Comparison of ENCODE assay signal across 9 cellular contexts in genomic region chr1:3610165-3610822, GRCh38. TPM values are rescaled to one million over a fixed set of nuclear protein-coding genes. Genes with fewer than 3 reads are reported as not detected.
A peak's percentile ranks its signal among the peaks of the same experiment; 100 is the strongest.
DNase-seq lines count a peak whose midpoint lies in the region; ATAC-seq and TF ChIP-seq lines count a peak whose summit lies in the region.
"Had no signal": no experiment of that assay in that cellular context is flagged by ENCODE, and none has a peak within 500 bp of the region (broad histone marks: within the 10 kb centered on the region; RNA-seq: fewer than 3 reads in every experiment).

No MANE protein-coding gene starts in this region.

- no peak for TF ChIP-seq CTCF in CD8-positive, alpha-beta T cell (IDR thresholded peaks at IDR 0.05)
- TF ChIP-seq CTCF in GM13977 (IDR thresholded peaks at IDR 0.05; ENCODE audit: extremely low read depth, insufficient read depth, missing control alignments), result no peak

- peaks cover 2% of the 10 kb centered on the region for H3K27me3 ChIP-seq in CD8-positive, alpha-beta T cell (ENCODE audit: insufficient read depth, low read length)
- peaks cover 14% of the 10 kb centered on the region for H3K27me3 ChIP-seq in HUES48 (ENCODE audit: control insufficient read depth, insufficient read depth, low read length)
- H3K27me3 ChIP-seq in adipocyte (replicated peaks; ENCODE audit: control insufficient read depth, insufficient read depth, low read length), result peaks cover 70% of the 10 kb centered on the region

- H3K36me3 Mint-ChIP-seq in CD8-positive, alpha-beta T cell, result no peaks in the 10 kb centered on the region
- H3K36me3 Mint-ChIP-seq in naive thymus-derived CD8-positive, alpha-beta T cell, result no peaks in the 10 kb centered on the region

- peaks cover 7% of the 10 kb centered on the region for H3K4me1 Mint-ChIP-seq in CD8-positive, alpha-beta T cell (ENCODE audit: low read depth)
- H3K4me1 Mint-ChIP-seq in naive thymus-derived CD8-positive, alpha-beta T cell, result peaks cover 10 to 24% (median 16%) of the 10 kb centered on the region in 4 donors

- no peak overlapping the region for H3K9ac ChIP-seq in HUES48 (ENCODE audit: low read depth, low read length)
- no peak overlapping the region for H3K9ac ChIP-seq in adipocyte (ENCODE audit: low read length)

- CTCF ChIA-PET in CD8-positive, alpha-beta T cell (lab: Charles Lee), result interaction anchor here (1.1 kb wide), 1 partner anchor 8 kb away, joined by 4 read pairs; no protein-coding TSS in a partner anchor

- no peaks in the 10 kb centered on the region for H3K9me3 Mint-ChIP-seq in CD8-positive, alpha-beta T cell
- peaks cover 0 to 1% (median 0%) of the 10 kb centered on the region in 9 donors for H3K9me3 Mint-ChIP-seq in naive thymus-derived CD8-positive, alpha-beta T cell

- peak overlapping the region; percentile 35 for H3K4me3 ChIP-seq in CD8-positive, alpha-beta T cell (ENCODE audit: low read depth, low read length)
- peak overlapping the region; percentile 80 for H3K4me3 ChIP-seq in HUES48 (ENCODE audit: low read depth, low read length)
- H3K4me3 ChIP-seq in adipocyte (ENCODE audit: low read length), result no peak overlapping the region

- no peak overlapping the region for H3K27ac ChIP-seq in CD8-positive, alpha-beta T cell (ENCODE audit: low read depth, low read length)
- no peak overlapping the region for H3K27ac ChIP-seq in HUES48 (ENCODE audit: low read depth, low read length)

- H3K27me3 Mint-ChIP-seq in CD8-positive, alpha-beta T cell (ENCODE audit: low read depth), result peaks cover 9% of the 10 kb centered on the region
- H3K27me3 Mint-ChIP-seq in naive thymus-derived CD8-positive, alpha-beta T cell, result peaks cover 0 to 19% (median 3%) of the 10 kb centered on the region in 5 donors

- in situ Hi-C loops in GM13977 (cut with MboI; ENCODE audit: low pct_unique_long_range_greater_than_20kb, low sequenced_read_pairs, unreplicated experiment), result no loop called here

- no peaks in the 10 kb centered on the region for H3K36me3 ChIP-seq in CD8-positive, alpha-beta T cell (ENCODE audit: insufficient read depth, low read length)
- no peaks in the 10 kb centered on the region for H3K36me3 ChIP-seq in HUES48 (ENCODE audit: control insufficient read depth, insufficient read depth, low read length)
- no peaks in the 10 kb centered on the region for H3K36me3 ChIP-seq in adipocyte (ENCODE audit: control insufficient read depth, insufficient read depth, low read length, severe bottlenecking)

- no peaks in the 10 kb centered on the region for H3K9me3 ChIP-seq in CD8-positive, alpha-beta T cell (ENCODE audit: low read length)
- H3K9me3 ChIP-seq in HUES48 (ENCODE audit: control insufficient read depth, insufficient read depth, low read length), result no peaks in the 10 kb centered on the region
- no peaks in the 10 kb centered on the region for H3K9me3 ChIP-seq in adipocyte (ENCODE audit: control insufficient read depth, low read length)

- POLR2A ChIA-PET in CD8-positive, alpha-beta T cell (lab: Charles Lee), result no interaction called here
- POLR2A ChIA-PET in naive thymus-derived CD8-positive, alpha-beta T cell (lab: Charles Lee), result no interaction called here

- no peak for ATAC-seq in CD8-positive, alpha-beta T cell
- ATAC-seq in naive thymus-derived CD8-positive, alpha-beta T cell, result no peak
- no peak for ATAC-seq in GM19035 (IDR thresholded peaks at IDR 0.05; ENCODE audit: unreplicated experiment)

- H3K4me3 Mint-ChIP-seq in CD8-positive, alpha-beta T cell, result peak overlapping the region; percentile 69
- peak overlapping the region; percentile 41 to 87 (median 72) for H3K4me3 Mint-ChIP-seq in naive thymus-derived CD8-positive, alpha-beta T cell

- no peak for DNase-seq in CD8-positive, alpha-beta T cell
- DNase-seq in adipocyte (ENCODE audit: low read depth) (peak; percentile 56), GM13977 (ENCODE audit: low spot score) (no peak), epidermal melanocyte (ENCODE audit: insufficient read length, low spot score) (no peak)
- no peak for DNase-seq in naive thymus-derived CD8-positive, alpha-beta T cell
- DNase-seq in activated CD4-positive, alpha-beta T cell treated with anti-CD3 and anti-CD28 coated beads for 1 hour, result no peak
- DNase-seq: activated gamma-delta T cell treated with Interleukin-2 at 50 U/mL for 16 hours had no signal

- H3K4me1 ChIP-seq in CD8-positive, alpha-beta T cell (ENCODE audit: insufficient read depth, low read length), result peaks cover 14% of the 10 kb centered on the region
- H3K4me1 ChIP-seq in HUES48 (ENCODE audit: control insufficient read depth, insufficient read depth, low read length), result peaks cover 31% of the 10 kb centered on the region
- H3K4me1 ChIP-seq in adipocyte (ENCODE audit: control insufficient read depth, insufficient read depth, low read length), result peaks cover 3% of the 10 kb centered on the region

- intact Hi-C loops in CD8-positive, alpha-beta T cell (cut with DNase I, micrococcal nuclease), result loop anchor here in 1 of 2 experiments (2.0 kb wide), 1 partner anchor 79 kb away; no protein-coding TSS in a partner anchor

- no peak overlapping the region for H3K27ac Mint-ChIP-seq in CD8-positive, alpha-beta T cell
- H3K27ac Mint-ChIP-seq in naive thymus-derived CD8-positive, alpha-beta T cell, result no peak overlapping the region

RNA-seq across cellular contexts. Expression of gene MEGF6, which starts 1.0 kb away (rescaled TPM):
- 10 to 100 TPM; 33.9 to 42.8 TPM for total RNA-seq in CD8-positive, alpha-beta T cell
- 100 to 1,000 TPM; 197 to 198 TPM for total RNA-seq in naive thymus-derived CD8-positive, alpha-beta T cell
- 1 to 10 TPM; 2.2 to 3.5 (median 2.5) TPM for polyA plus RNA-seq in naive thymus-derived CD8-positive, alpha-beta T cell

RNA-seq across cellular contexts. Expression of gene TPRG1L, which starts 14.5 kb away (rescaled TPM):
- 10 to 100 TPM; 39.0 to 39.8 TPM for total RNA-seq in CD8-positive, alpha-beta T cell
- 10 to 100 TPM; 57.4 to 61.7 TPM for total RNA-seq in naive thymus-derived CD8-positive, alpha-beta T cell
- polyA plus RNA-seq in naive thymus-derived CD8-positive, alpha-beta T cell, result 10 to 100 TPM; 41.9 to 48.3 (median 42.3) TPM

RNA-seq across cellular contexts. Expression of gene WRAP73, which starts 39.6 kb away (rescaled TPM):
- total RNA-seq in CD8-positive, alpha-beta T cell, result 10 to 100 TPM; 23.7 to 27.5 TPM
- 10 to 100 TPM; 37.4 to 46.8 TPM for total RNA-seq in naive thymus-derived CD8-positive, alpha-beta T cell
- polyA plus RNA-seq in naive thymus-derived CD8-positive, alpha-beta T cell, result 10 to 100 TPM; 26.3 to 32.1 (median 26.4) TPM

RNA-seq across cellular contexts. Expression of gene TP73, which starts 42.0 kb away (rescaled TPM):
- not detected for total RNA-seq in CD8-positive, alpha-beta T cell
- total RNA-seq in naive thymus-derived CD8-positive, alpha-beta T cell, result not detected
- polyA plus RNA-seq in naive thymus-derived CD8-positive, alpha-beta T cell, result under 1 TPM in 2 of 3 donors, not detected in 1; 0.04 to 0.06 TPM

Comparison
In these comparisons a context has a peak if more than half of its experiments do, and no peak if none do; other contexts are left out.
1. RNA of gene MEGF6, which starts 1.0 kb away (total RNA-seq): 197 to 198 TPM in naive thymus-derived CD8-positive, alpha-beta T cell; 33.9 to 42.8 TPM in CD8-positive, alpha-beta T cell; every median in the first group is over 4 times any median in the second.